21 cellular contexts compared by ENCODE assay signal in the genomic region with DNA sequence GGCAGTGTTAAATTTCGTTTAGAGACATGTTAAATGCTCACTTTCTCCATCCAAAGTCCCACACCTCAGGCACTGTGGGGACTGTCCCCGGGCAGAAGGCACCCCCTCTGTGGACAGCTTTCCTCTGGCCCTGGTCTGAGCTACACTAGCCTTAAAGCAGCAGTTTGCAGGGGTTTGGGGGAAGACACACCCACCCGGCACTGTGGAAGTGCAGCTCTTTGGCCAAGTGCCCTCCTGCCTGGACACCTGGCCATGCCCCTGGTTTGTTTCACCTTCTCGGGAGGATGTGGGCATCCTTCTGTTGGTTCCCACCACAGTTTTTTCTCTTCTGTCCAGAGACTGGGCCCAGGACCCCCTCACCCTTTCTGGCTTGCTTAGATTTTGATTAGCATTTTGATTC.
"Had no signal": no experiment of that assay in that cellular context is flagged by ENCODE, and none has a peak within 500 bp of the region (broad histone marks: within the 10 kb centered on the region; RNA-seq: fewer than 3 reads in every experiment).

No MANE protein-coding gene starts in this region.

- H2AFZ ChIP-seq: hepatocyte had no signal

- H3K36me3 ChIP-seq: esophagus muscularis mucosa, gastrocnemius medialis, heart left ventricle, left ventricle myocardium inferior had no signal

- ATAC-seq: gastrocnemius medialis, heart left ventricle, left colon, left lobe of liver, mucosa of descending colon had no signal

- H3K4me1 ChIP-seq: gastrocnemius medialis had no signal

- H3K27ac ChIP-seq: coronary artery, esophagus muscularis mucosa, gastrocnemius medialis, heart left ventricle, hepatocyte, left ventricle myocardium inferior had no signal

- H3K4me2 ChIP-seq: hepatocyte had no signal

- DNase-seq: dermis blood vessel endothelial cell; dorsolateral prefrontal cortex; effector CD4-positive, alpha-beta T cell; effector memory CD4-positive, alpha-beta T cell; foreskin melanocyte; gastrocnemius medialis; hypothalamus; immature natural killer cell; islet precursor cell; left colon; left ventricle myocardium inferior; mammary epithelial cell; mesendoderm; naive B cell had no signal

- H3K4me3 ChIP-seq: coronary artery, dorsolateral prefrontal cortex, esophagus muscularis mucosa, gastrocnemius medialis, heart left ventricle, hepatocyte, left ventricle myocardium inferior, lung, mucosa of descending colon had no signal

- H3K9me3 ChIP-seq: mucosa of descending colon had no signal

- H3K79me2 ChIP-seq: hepatocyte had no signal
